11 cellular contexts compared by ENCODE assay signal in the genomic region with DNA sequence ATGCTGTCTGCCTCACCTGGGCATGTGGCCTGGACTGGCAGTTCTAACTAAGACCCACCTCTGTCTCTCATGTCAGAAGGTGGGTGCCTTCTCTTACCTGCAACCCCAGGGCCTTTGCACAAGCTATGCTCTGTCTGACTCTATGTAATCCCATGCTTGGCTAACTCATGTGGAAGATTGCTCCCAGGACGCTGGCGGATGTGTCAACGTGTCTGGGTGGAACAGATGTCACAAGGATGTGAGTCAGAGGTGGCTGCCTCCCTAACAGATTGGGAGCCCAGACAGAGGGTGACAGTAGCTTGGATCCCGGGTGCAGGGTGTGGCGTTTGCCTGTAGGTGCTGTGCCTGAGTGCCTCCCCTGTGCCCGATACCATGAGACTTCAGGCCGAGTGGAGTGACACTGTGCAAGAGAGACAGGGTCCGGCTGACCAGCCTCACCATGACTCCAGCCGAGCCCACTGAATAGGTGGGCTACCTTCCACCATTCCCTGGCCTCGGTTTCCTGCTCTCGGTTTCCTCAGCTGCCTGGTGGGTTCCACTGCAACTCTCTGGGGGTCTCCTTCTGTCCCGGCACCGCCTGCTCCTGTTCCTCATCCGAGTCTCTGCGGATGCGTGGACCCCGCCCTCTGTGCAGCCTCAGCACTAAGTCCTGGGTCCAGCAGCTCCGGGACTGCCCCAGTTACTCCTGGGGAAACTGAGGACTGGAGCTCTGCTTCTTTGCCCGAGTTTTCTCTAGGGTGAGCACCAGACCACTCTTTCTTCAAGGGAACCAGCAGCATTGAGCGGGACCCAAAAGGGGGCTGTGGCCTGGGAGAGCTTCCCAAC. TPM values are rescaled to one million over a fixed set of nuclear protein-coding genes. Genes with fewer than 3 reads are reported as not detected.
DNase-seq lines count a peak whose midpoint lies in the region; ATAC-seq and TF ChIP-seq lines count a peak whose summit lies in the region.
"Had no signal": no experiment of that assay in that cellular context is flagged by ENCODE, and none has a peak within 500 bp of the region (broad histone marks: within the 10 kb centered on the region; RNA-seq: fewer than 3 reads in every experiment).

No MANE protein-coding gene starts in this region.

- H3K4me3 ChIP-seq in neutrophil (ENCODE audit: low read depth in 1 of 2, low read length in 1 of 2), result peak overlapping the region in 1 of 2 experiments; percentile 1
- H3K4me3 ChIP-seq: gastroesophageal sphincter had no signal

- H3K27ac ChIP-seq in neutrophil, result peak overlapping the region; percentile 98
- no peak overlapping the region for H3K27ac ChIP-seq in substantia nigra (ENCODE audit: low read depth, low read length, poor library complexity, severe bottlenecking)

- H3K36me3 ChIP-seq in neutrophil, result peaks cover 54% of the 10 kb centered on the region
- H3K36me3 ChIP-seq: gastroesophageal sphincter had no signal

- H3K4me1 ChIP-seq in neutrophil (ENCODE audit: control insufficient read depth in 1 of 2, insufficient read depth in 1 of 2, low read depth in 1 of 2, low read length in 1 of 2), result peaks cover 82 to 87% of the 10 kb centered on the region in 2 experiments

- peak; percentile 18 for DNase-seq in COLO668 (lab: John Stamatoyannopoulos, UW; ENCODE audit: unreplicated experiment)
- DNase-seq in NCI-H2171 (lab: John Stamatoyannopoulos, UW), result peak; percentile 57
- no peak for DNase-seq in iPS-NIHi7 (ENCODE audit: extremely low spot score)
- DNase-seq in substantia nigra (lab: John Stamatoyannopoulos, UW), result no peak
- DNase-seq: activated T-cell treated with anti-CD3 and anti-CD28 coated beads, Interleukin-2, amount 50 U/mL, for 4 hours; stimulated activated CD4-positive, alpha-beta T cell treated with anti-CD3 and anti-CD28 coated beads, Interleukin-15, amount 100 ng/mL, for 24 hours had no signal

- TF ChIP-seq CTCF in neutrophil (IDR thresholded peaks at IDR 0.05), result no peak

- ATAC-seq in esophagus mucosa (peak; percentile 69), GM21528 (IDR thresholded peaks at IDR 0.05; ENCODE audit: low FRiP score, unreplicated experiment) (no peak), GM21723 (IDR thresholded peaks at IDR 0.05; ENCODE audit: unreplicated experiment) (no peak)
- ATAC-seq: activated T-cell treated with anti-CD3 and anti-CD28 coated beads, Interleukin-2, amount 50 U/mL, for 4 hours; gastroesophageal sphincter had no signal

- H3K9me3 ChIP-seq in neutrophil, result no peaks in the 10 kb centered on the region
- H3K9me3 ChIP-seq: gastroesophageal sphincter had no signal

- H3K27me3 ChIP-seq in neutrophil, result no peaks in the 10 kb centered on the region
- H3K27me3 ChIP-seq: gastroesophageal sphincter had no signal

RNA-seq across cellular contexts. Expression of gene SH3BP2, which starts 11.0 kb away (rescaled TPM):
- 32.6 TPM for total RNA-seq in esophagus mucosa

RNA-seq across cellular contexts. Expression of gene ADD1, which starts 39.8 kb away (rescaled TPM):
- 133 TPM for total RNA-seq in esophagus mucosa

RNA-seq across cellular contexts. Expression of gene TNIP2, which starts 47.7 kb away (rescaled TPM):
- 25.1 TPM for total RNA-seq in esophagus mucosa

Comparison
In these comparisons a context has a peak if more than half of its experiments do, and no peak if none do; other contexts are left out.
1. DNase-seq: peak in COLO668 (single experiment) and NCI-H2171 (single experiment); none in iPS-NIHi7 (single experiment) and substantia nigra (0 of 49).